19 cellular contexts compared by ENCODE assay signal in the genomic region with DNA sequence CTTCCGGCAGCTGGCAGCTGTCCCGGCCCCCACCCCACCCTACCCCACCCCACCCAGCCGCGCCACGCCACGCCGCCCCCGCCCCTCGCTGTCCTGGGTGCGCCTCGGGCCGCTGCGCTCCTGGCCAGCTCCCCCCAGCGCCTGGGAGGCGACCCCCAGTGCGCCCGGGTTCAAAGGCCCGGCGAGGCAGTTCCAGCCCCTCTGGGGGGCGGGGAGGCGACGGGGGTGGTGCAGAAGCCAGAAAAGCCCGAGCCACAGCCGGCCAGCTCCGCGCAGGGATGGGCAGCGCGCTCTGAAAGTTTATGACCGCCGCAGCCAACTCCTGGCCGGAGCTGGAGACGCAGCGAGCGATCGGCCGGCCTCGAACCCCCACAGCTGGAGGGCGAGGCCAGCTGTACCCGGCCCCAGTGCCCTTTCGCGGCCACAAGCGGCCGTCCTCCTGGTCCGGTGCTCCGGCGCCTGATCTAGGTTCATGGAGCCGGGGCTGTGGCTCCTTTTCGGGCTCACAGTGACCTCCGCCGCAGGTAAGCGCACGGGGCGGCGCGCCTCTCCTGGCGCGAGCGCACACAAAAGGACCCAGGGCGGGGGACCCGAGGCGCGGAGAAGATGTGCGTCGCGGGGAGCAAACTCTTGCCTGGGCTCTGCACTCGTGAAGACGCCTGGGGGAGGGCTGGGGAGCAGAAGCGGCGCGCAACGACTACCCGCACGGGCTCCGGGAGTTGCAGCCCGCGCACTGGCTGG. TPM values are rescaled to one million over a fixed set of nuclear protein-coding genes. Genes with fewer than 3 reads are reported as not detected.
DNase-seq lines count a peak whose midpoint lies in the region; ATAC-seq and TF ChIP-seq lines count a peak whose summit lies in the region.
"Had no signal": no experiment of that assay in that cellular context is flagged by ENCODE, and none has a peak within 500 bp of the region (broad histone marks: within the 10 kb centered on the region; RNA-seq: fewer than 3 reads in every experiment).

A gene with protein sequence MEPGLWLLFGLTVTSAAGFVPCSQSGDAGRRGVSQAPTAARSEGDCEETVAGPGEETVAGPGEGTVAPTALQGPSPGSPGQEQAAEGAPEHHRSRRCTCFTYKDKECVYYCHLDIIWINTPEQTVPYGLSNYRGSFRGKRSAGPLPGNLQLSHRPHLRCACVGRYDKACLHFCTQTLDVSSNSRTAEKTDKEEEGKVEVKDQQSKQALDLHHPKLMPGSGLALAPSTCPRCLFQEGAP (plus strand): TSS at position 271 of the 741 bp plus-strand sequence. CDS start 202 bp downstream, at position 473.

- H3K4me3 Mint-ChIP-seq in progenitor cell of endocrine pancreas (ENCODE audit: low read depth), result peak within 1 kb of the TSS; percentile 59
- H3K4me3 Mint-ChIP-seq: activated CD8-positive, alpha-beta memory T cell treated with anti-CD3 and anti-CD28 coated beads, Interleukin-2, amount 10 ng/mL, durations not matched to agents 7 days and 5 days; stimulated activated effector memory CD8-positive, alpha-beta T cell treated with anti-CD3 and anti-CD28 coated beads, Interleukin-12 subunit alpha, Interleukin-12 subunit beta, amount 100 ng/mL, for 72 hours had no signal

- no peaks in the 10 kb centered on the region for H3K4me1 ChIP-seq in ES-I3 (ENCODE audit: insufficient read depth, low read length)
- H3K4me1 ChIP-seq in body of pancreas, result peaks cover 16% of the 10 kb centered on the region
- H3K4me1 ChIP-seq: HAP-1, sigmoid colon had no signal

- WGBS in body of pancreas, 2 donors, result 3 to 4% methylated on average over 21 to 55 of the region's 76 CpGs

- peak within 1 kb of the TSS in 2 of 4 donors; percentile 45 to 60 for H3K27ac ChIP-seq in body of pancreas

- H3K27me3 Mint-ChIP-seq in progenitor cell of endocrine pancreas, result peaks cover 91% of the 10 kb centered on the region

- ATAC-seq in body of pancreas, result peak; percentile 28
- no peak for ATAC-seq in GM18505 (IDR thresholded peaks at IDR 0.05; ENCODE audit: unreplicated experiment)
- no peak for ATAC-seq in activated naive CD4-positive, alpha-beta T cell treated with anti-CD3 and anti-CD28 coated beads, Interleukin-2, amount 50 U/mL, for 72 hours
- ATAC-seq in GM18867 (IDR thresholded peaks at IDR 0.05; ENCODE audit: unreplicated experiment), result no peak
- ATAC-seq in HG02938 (IDR thresholded peaks at IDR 0.05; ENCODE audit: unreplicated experiment), result no peak
- ATAC-seq: activated CD8-positive, alpha-beta memory T cell treated with anti-CD3 and anti-CD28 coated beads, Interleukin-2, amount 10 ng/mL, durations not matched to agents 7 days and 5 days; left lobe of liver; naive thymus-derived CD8-positive, alpha-beta T cell; stimulated activated effector memory CD8-positive, alpha-beta T cell treated with anti-CD3 and anti-CD28 coated beads, Interleukin-12 subunit alpha, Interleukin-12 subunit beta, amount 100 ng/mL, for 72 hours had no signal

- H3K9me3 ChIP-seq in ES-I3 (ENCODE audit: control insufficient read depth, insufficient read depth, low read length) (no peaks in the 10 kb centered on the region; the same call in 1 of the 2 replicates), body of pancreas (no peaks in the 10 kb centered on the region), iPS-18c (ENCODE audit: control insufficient read depth, insufficient read depth, low read length) (no peaks in the 10 kb centered on the region)
- H3K9me3 ChIP-seq: HAP-1, sigmoid colon had no signal

- no peak for TF ChIP-seq CTCF in body of pancreas (IDR thresholded peaks at IDR 0.05)
- TF ChIP-seq CTCF in progenitor cell of endocrine pancreas (IDR thresholded peaks at IDR 0.05; ENCODE audit: unreplicated experiment), result no peak

- peaks cover 3% of the 10 kb centered on the region for H3K36me3 Mint-ChIP-seq in progenitor cell of endocrine pancreas (ENCODE audit: insufficient read depth)
- H3K36me3 Mint-ChIP-seq in activated naive CD4-positive, alpha-beta T cell treated with anti-CD3 and anti-CD28 coated beads, Interleukin-2, amount 50 U/mL, for 72 hours, result no peaks in the 10 kb centered on the region
- H3K36me3 Mint-ChIP-seq: activated CD8-positive, alpha-beta memory T cell treated with anti-CD3 and anti-CD28 coated beads, Interleukin-2, amount 10 ng/mL, durations not matched to agents 7 days and 5 days; stimulated activated effector memory CD8-positive, alpha-beta T cell treated with anti-CD3 and anti-CD28 coated beads, Interleukin-12 subunit alpha, Interleukin-12 subunit beta, amount 100 ng/mL, for 72 hours had no signal

- TF ChIP-seq POLR2A in body of pancreas (IDR thresholded peaks at IDR 0.05), result no peak
- no peak for TF ChIP-seq POLR2A in GM18505 (IDR thresholded peaks at IDR 0.05; ENCODE audit: borderline replicate concordance, extremely low read depth, insufficient read depth, insufficient read length)

- H3K4me3 ChIP-seq in body of pancreas, result peak within 1 kb of the TSS in 1 of 2 donors; percentile 14
- peak within 1 kb of the TSS; percentile 61 for H3K4me3 ChIP-seq in iPS-18c (ENCODE audit: insufficient read depth, low read depth, low read length)
- H3K4me3 ChIP-seq: HAP-1 had no signal

- intact Hi-C loops in body of pancreas (cut with DNase I), result no loop called here

- H3K4me1 Mint-ChIP-seq in progenitor cell of endocrine pancreas (ENCODE audit: low read depth), result no peaks in the 10 kb centered on the region
- H3K4me1 Mint-ChIP-seq: activated CD8-positive, alpha-beta memory T cell treated with anti-CD3 and anti-CD28 coated beads, Interleukin-2, amount 10 ng/mL, durations not matched to agents 7 days and 5 days; stimulated activated effector memory CD8-positive, alpha-beta T cell treated with anti-CD3 and anti-CD28 coated beads, Interleukin-12 subunit alpha, Interleukin-12 subunit beta, amount 100 ng/mL, for 72 hours had no signal

- no peaks in the 10 kb centered on the region for H3K9me3 Mint-ChIP-seq in progenitor cell of endocrine pancreas (ENCODE audit: low read depth)
- no peaks in the 10 kb centered on the region for H3K9me3 Mint-ChIP-seq in activated naive CD4-positive, alpha-beta T cell treated with anti-CD3 and anti-CD28 coated beads, Interleukin-2, amount 50 U/mL, for 72 hours
- H3K9me3 Mint-ChIP-seq: naive thymus-derived CD8-positive, alpha-beta T cell; stimulated activated effector memory CD8-positive, alpha-beta T cell treated with anti-CD3 and anti-CD28 coated beads, Interleukin-12 subunit alpha, Interleukin-12 subunit beta, amount 100 ng/mL, for 72 hours had no signal

- H3K27ac Mint-ChIP-seq in progenitor cell of endocrine pancreas, result no peak within 1 kb of the TSS
- H3K27ac Mint-ChIP-seq in activated naive CD4-positive, alpha-beta T cell treated with anti-CD3 and anti-CD28 coated beads, Interleukin-2, amount 50 U/mL, for 72 hours, result no peak within 1 kb of the TSS
- H3K27ac Mint-ChIP-seq: activated CD8-positive, alpha-beta memory T cell treated with anti-CD3 and anti-CD28 coated beads, Interleukin-2, amount 10 ng/mL, durations not matched to agents 7 days and 5 days; naive thymus-derived CD8-positive, alpha-beta T cell; stimulated activated effector memory CD8-positive, alpha-beta T cell treated with anti-CD3 and anti-CD28 coated beads, Interleukin-12 subunit alpha, Interleukin-12 subunit beta, amount 100 ng/mL, for 72 hours had no signal

- no peaks in the 10 kb centered on the region for H3K27me3 ChIP-seq in body of pancreas

- H3K36me3 ChIP-seq in ES-I3 (ENCODE audit: insufficient read depth, low read length), result no peaks in the 10 kb centered on the region
- H3K36me3 ChIP-seq in body of pancreas (replicated peaks in 1 of 2; ENCODE audit: insufficient read depth in 1 of 2, low read depth in 2 of 2), result no peaks in the 10 kb centered on the region
- H3K36me3 ChIP-seq: HAP-1, sigmoid colon had no signal

- DNase-seq in body of pancreas (no peak), progenitor cell of endocrine pancreas (ENCODE audit: low spot score, unreplicated experiment) (no peak)
- DNase-seq in activated naive CD4-positive, alpha-beta T cell treated with anti-CD3 and anti-CD28 coated beads, Interleukin-2, amount 50 U/mL, for 72 hours (ENCODE audit: low spot score in 2 of 2), result no peak
- DNase-seq: activated CD8-positive, alpha-beta memory T cell treated with anti-CD3 and anti-CD28 coated beads, Interleukin-2, amount 10 ng/mL, durations not matched to agents 7 days and 5 days; activated naive CD4-positive, alpha-beta T cell treated with Interleukin-2 at 50 U/mL for 16 hours; naive thymus-derived CD8-positive, alpha-beta T cell; NCI-H146; NCI-H524; sigmoid colon; SW 1271 had no signal

- H3K9ac ChIP-seq in ES-I3 (ENCODE audit: low read depth, low read length), result peak within 1 kb of the TSS; percentile 42; the same call in 1 of the 2 replicates

RNA-seq across cellular contexts. Expression of the gene that starts here (rescaled TPM):
- total RNA-seq in body of pancreas (1 to 10 TPM; 4.7 to 9.9 TPM), progenitor cell of endocrine pancreas (3.6 and 4.7 TPM in 2 replicates)
- under 1 TPM in 1 of 2 donors, not detected in 1; 0.14 TPM for total RNA-seq in activated naive CD4-positive, alpha-beta T cell treated with anti-CD3 and anti-CD28 coated beads, Interleukin-2, amount 50 U/mL, for 72 hours
- total RNA-seq: activated CD8-positive, alpha-beta memory T cell treated with anti-CD3 and anti-CD28 coated beads, Interleukin-2, amount 10 ng/mL, durations not matched to agents 7 days and 5 days; bronchial epithelial cell; left lobe of liver; naive thymus-derived CD8-positive, alpha-beta T cell had no signal
